ENCODE assay signal across 19 cellular contexts in the genomic region with DNA sequence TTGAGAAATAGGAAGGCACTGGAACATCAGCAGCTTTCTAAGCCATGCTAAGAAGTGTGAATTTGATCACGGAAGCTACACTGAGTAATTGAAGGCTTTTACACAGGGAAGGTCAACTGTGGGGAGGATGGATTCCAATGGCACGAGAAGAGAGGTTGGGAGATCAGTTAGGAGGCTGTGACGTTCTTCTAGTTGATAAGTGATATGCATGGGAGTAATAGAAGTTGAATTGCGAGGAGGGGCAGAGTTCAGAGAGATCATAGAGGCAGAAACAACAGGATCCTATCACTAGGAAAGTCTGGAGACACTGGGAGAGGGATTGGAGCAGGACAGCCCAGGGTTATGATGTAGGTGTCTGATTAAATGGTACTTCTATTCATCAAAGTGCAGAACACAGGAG. TPM values are rescaled to one million over a fixed set of nuclear protein-coding genes. Genes with fewer than 3 reads are reported as not detected.
"Had no signal": no experiment of that assay in that cellular context is flagged by ENCODE, and none has a peak within 500 bp of the region (broad histone marks: within the 10 kb centered on the region; RNA-seq: fewer than 3 reads in every experiment).

No MANE protein-coding gene starts in this region.

- ATAC-seq: activated naive CD4-positive, alpha-beta T cell treated with anti-CD3 and anti-CD28 coated beads, Interleukin-2, amount 50 U/mL, for 72 hours; activated T-helper 17 cell treated with anti-CD3 and anti-CD28 coated beads, Interleukin-2, amount 50 U/mL, for 72 hours; left ventricle myocardium superior; natural killer cell had no signal

- H3K27ac ChIP-seq: SK-N-MC, suprapubic skin had no signal

- H3K4me1 ChIP-seq: suprapubic skin had no signal

- H3K27me3 ChIP-seq: suprapubic skin had no signal

- FAIRE-seq: endometrium, frontal cortex, TTC549 had no signal

- H3K36me3 ChIP-seq: suprapubic skin had no signal

- H3K4me3 ChIP-seq: SK-N-MC, suprapubic skin had no signal

- DNase-seq: activated CD4-positive, alpha-beta T cell treated with anti-CD3 and anti-CD28 coated beads for 1 hour; activated CD4-positive, alpha-beta T cell treated with anti-CD3 and anti-CD28 coated beads, Interleukin-2, amount 50 U/mL, for 1 hour; activated T-cell treated with anti-CD3 and anti-CD28 coated beads, Interleukin-2, amount 50 U/mL, for 24 hours; erythroblast; hippocampal formation; left ventricle myocardium superior; mammary epithelial cell; natural killer cell; stimulated activated CD4-positive, alpha-beta T cell treated with anti-CD3 and anti-CD28 coated beads, Interleukin-12 subunit alpha, Interleukin-12 subunit beta, amount 100 ng/mL, for 4 hours; stimulated activated CD4-positive, alpha-beta T cell treated with anti-CD3 and anti-CD28 coated beads, Interleukin-4, amount 100 ng/mL, for 4 hours; SW 1271 had no signal

- H3K9me3 ChIP-seq: suprapubic skin had no signal

RNA-seq across cellular contexts. Expression of a gene that starts 16.2 kb away (rescaled TPM):
- total RNA-seq: activated naive CD4-positive, alpha-beta T cell treated with anti-CD3 and anti-CD28 coated beads, Interleukin-2, amount 50 U/mL, for 72 hours; activated T-helper 17 cell treated with anti-CD3 and anti-CD28 coated beads, Interleukin-2, amount 50 U/mL, for 72 hours; natural killer cell; T-helper 2 cell treated with Interferon-gamma antibody and Interleukin-4, amounts not matched to agents 100 ng/mL and 5 ng/mL, for 36 hours had no signal
- polyA plus RNA-seq: mammary epithelial cell had no signal
